In the genomic region with DNA sequence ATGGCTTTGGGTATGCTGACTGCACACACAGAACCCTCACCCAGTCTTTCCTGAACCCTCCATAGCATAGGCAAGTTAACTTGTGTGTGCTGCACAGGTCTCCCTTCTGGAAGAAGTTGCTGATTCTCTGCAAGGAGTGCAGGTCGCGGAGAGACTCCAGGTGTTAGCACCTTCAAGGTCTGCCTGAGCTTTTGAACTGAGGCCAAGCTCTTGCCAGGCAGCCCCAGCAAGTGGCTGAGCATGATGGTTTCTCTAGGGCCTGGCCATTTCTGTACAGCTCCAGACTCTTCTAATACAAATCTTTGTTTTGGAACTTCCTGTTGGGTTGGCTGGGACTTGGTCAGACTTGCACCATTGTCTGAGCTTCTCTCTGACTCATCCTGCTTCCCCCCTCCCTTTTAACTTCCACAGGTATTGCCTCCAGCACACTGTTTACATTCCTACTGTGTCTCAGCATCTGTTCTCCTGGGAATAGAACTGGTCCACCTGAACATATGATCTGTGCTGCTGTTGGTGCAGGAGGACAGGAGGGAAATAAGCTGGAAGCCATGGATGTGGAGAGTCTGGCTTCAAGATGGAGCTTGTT, we compare ENCODE assay signal across 20 cellular contexts. TPM values are rescaled to one million over a fixed set of nuclear protein-coding genes. Genes with fewer than 3 reads are reported as not detected.
DNase-seq lines count a peak whose midpoint lies in the region; ATAC-seq and TF ChIP-seq lines count a peak whose summit lies in the region.
"Had no signal": no experiment of that assay in that cellular context is flagged by ENCODE, and none has a peak within 500 bp of the region (broad histone marks: within the 10 kb centered on the region; RNA-seq: fewer than 3 reads in every experiment).

No MANE protein-coding gene starts in this region.

- peaks cover 5% of the 10 kb centered on the region for H3K4me1 ChIP-seq in suprapubic skin
- H3K4me1 ChIP-seq: gastrocnemius medialis had no signal

- no peak for TF ChIP-seq CTCF in suprapubic skin (IDR thresholded peaks at IDR 0.05)

- H3K27ac ChIP-seq in suprapubic skin: no peak overlapping the region
- H3K27ac ChIP-seq: BLaER1, gastrocnemius medialis, tibial nerve had no signal

- WGBS in suprapubic skin: 8% methylated on average over 2 of the region's 2 CpGs

- H3K36me3 Mint-ChIP-seq in activated CD8-positive, alpha-beta T cell treated with anti-CD3 and anti-CD28 coated beads, Interleukin-2, amount 10 ng/mL, durations not matched to agents 7 days and 5 days (ENCODE audit: low read depth): no peaks in the 10 kb centered on the region
- H3K36me3 Mint-ChIP-seq: stimulated activated effector memory CD8-positive, alpha-beta T cell treated with anti-CD3 and anti-CD28 coated beads, Interleukin-12 subunit alpha, Interleukin-12 subunit beta, amount 100 ng/mL, for 72 hours had no signal

- peaks cover 4% of the 10 kb centered on the region for H3K4me1 Mint-ChIP-seq in activated CD8-positive, alpha-beta T cell treated with anti-CD3 and anti-CD28 coated beads, Interleukin-2, amount 10 ng/mL, durations not matched to agents 7 days and 5 days (ENCODE audit: low read depth)

- POLR2A ChIA-PET in activated CD8-positive, alpha-beta T cell treated with anti-CD3 and anti-CD28 coated beads, Interleukin-2, amount 10 ng/mL, durations not matched to agents 7 days and 5 days (lab: Charles Lee): no interaction called here

- H3K36me3 ChIP-seq in suprapubic skin: no peaks in the 10 kb centered on the region
- H3K36me3 ChIP-seq: BLaER1, gastrocnemius medialis, tibial nerve had no signal

- no peak overlapping the region for H3K27ac Mint-ChIP-seq in activated CD8-positive, alpha-beta T cell treated with anti-CD3 and anti-CD28 coated beads, Interleukin-2, amount 10 ng/mL, durations not matched to agents 7 days and 5 days
- H3K27ac Mint-ChIP-seq: stimulated activated effector memory CD8-positive, alpha-beta T cell treated with anti-CD3 and anti-CD28 coated beads, Interleukin-12 subunit alpha, Interleukin-12 subunit beta, amount 100 ng/mL, for 72 hours had no signal

- no peaks in the 10 kb centered on the region for H3K27me3 Mint-ChIP-seq in activated CD8-positive, alpha-beta T cell treated with anti-CD3 and anti-CD28 coated beads, Interleukin-2, amount 10 ng/mL, durations not matched to agents 7 days and 5 days (ENCODE audit: low read depth)

- CTCF ChIA-PET in activated CD8-positive, alpha-beta T cell treated with anti-CD3 and anti-CD28 coated beads, Interleukin-2, amount 10 ng/mL, durations not matched to agents 7 days and 5 days (lab: Charles Lee): no interaction called here

- no peak for ATAC-seq in activated CD8-positive, alpha-beta T cell treated with anti-CD3 and anti-CD28 coated beads, Interleukin-2, amount 10 ng/mL, durations not matched to agents 7 days and 5 days
- ATAC-seq: gastrocnemius medialis; Panc1; stimulated activated effector memory CD8-positive, alpha-beta T cell treated with anti-CD3 and anti-CD28 coated beads, Interleukin-12 subunit alpha, Interleukin-12 subunit beta, amount 100 ng/mL, for 72 hours had no signal

- H3K9me3 ChIP-seq in suprapubic skin: no peaks in the 10 kb centered on the region
- H3K9me3 ChIP-seq: BLaER1, gastrocnemius medialis, tibial nerve had no signal

- no peaks in the 10 kb centered on the region for H3K27me3 ChIP-seq in suprapubic skin
- H3K27me3 ChIP-seq: gastrocnemius medialis, tibial nerve had no signal

- DNase-seq in NCI-H2107 treated with DMSO at 0.1 percent for 48 hours (lab: John Stamatoyannopoulos, UW; ENCODE audit: unreplicated experiment) (peak; percentile 7), NCI-H2107 (lab: John Stamatoyannopoulos, UW) (no peak), NCI-H345 treated with DMSO at 0.1 percent for 48 hours (lab: John Stamatoyannopoulos, UW; ENCODE audit: unreplicated experiment) (peak; percentile 16), dermis blood vessel endothelial cell (peak; percentile 36), renal cortical epithelial cell (ENCODE audit: low read depth) (peak; percentile 77), RKO (ENCODE audit: low spot score) (no peak), suprapubic skin (ENCODE audit: low spot score in 2 of 2) (no peak)
- DNase-seq in activated CD8-positive, alpha-beta T cell treated with anti-CD3 and anti-CD28 coated beads, Interleukin-2, amount 10 ng/mL, durations not matched to agents 7 days and 5 days: no peak
- DNase-seq: activated CD4-positive, alpha-beta T cell treated with anti-CD3 and anti-CD28 coated beads, Interleukin-2, amount 50 U/mL, for 1 hour; activated naive CD4-positive, alpha-beta T cell treated with Interleukin-2 at 50 U/mL for 16 hours; aorta; DND-41; gastrocnemius medialis; NCI-H2029; NCI-H82 had no signal

- no peak overlapping the region for H3K4me3 ChIP-seq in suprapubic skin
- H3K4me3 ChIP-seq: BLaER1, gastrocnemius medialis, tibial nerve had no signal

- TF ChIP-seq EP300 in suprapubic skin (IDR thresholded peaks at IDR 0.05): no peak

- H3K4me3 Mint-ChIP-seq in activated CD8-positive, alpha-beta T cell treated with anti-CD3 and anti-CD28 coated beads, Interleukin-2, amount 10 ng/mL, durations not matched to agents 7 days and 5 days: no peak overlapping the region
- H3K4me3 Mint-ChIP-seq: stimulated activated effector memory CD8-positive, alpha-beta T cell treated with anti-CD3 and anti-CD28 coated beads, Interleukin-12 subunit alpha, Interleukin-12 subunit beta, amount 100 ng/mL, for 72 hours had no signal

- no peaks in the 10 kb centered on the region for H3K9me3 Mint-ChIP-seq in activated CD8-positive, alpha-beta T cell treated with anti-CD3 and anti-CD28 coated beads, Interleukin-2, amount 10 ng/mL, durations not matched to agents 7 days and 5 days (ENCODE audit: insufficient read depth)
- H3K9me3 Mint-ChIP-seq: stimulated activated effector memory CD8-positive, alpha-beta T cell treated with anti-CD3 and anti-CD28 coated beads, Interleukin-12 subunit alpha, Interleukin-12 subunit beta, amount 100 ng/mL, for 72 hours had no signal

- no peak for TF ChIP-seq POLR2A in suprapubic skin (IDR thresholded peaks at IDR 0.05)

RNA-seq across cellular contexts. Expression of a gene that starts 53.3 kb away (rescaled TPM):
- total RNA-seq in dermis blood vessel endothelial cell: not detected in 2 replicates
- total RNA-seq in renal cortical epithelial cell: 0.65 TPM in 1 of 2 replicates, not detected in the other
- total RNA-seq in suprapubic skin: 10 to 100 TPM; 41.9 to 99.8 (median 53.9) TPM
- not detected for total RNA-seq in activated CD8-positive, alpha-beta T cell treated with anti-CD3 and anti-CD28 coated beads, Interleukin-2, amount 10 ng/mL, durations not matched to agents 7 days and 5 days
- total RNA-seq: A172 had no signal

Comparison
In these comparisons a context has a peak if more than half of its experiments do, and no peak if none do; other contexts are left out.
1. DNase-seq: peak in NCI-H2107 treated with DMSO at 0.1 percent for 48 hours (single experiment), NCI-H345 treated with DMSO at 0.1 percent for 48 hours (single experiment), dermis blood vessel endothelial cell (single experiment) and renal cortical epithelial cell (single experiment); none in NCI-H2107 (single experiment), RKO (single experiment), suprapubic skin (0 of 2) and activated CD8-positive, alpha-beta T cell treated with anti-CD3 and anti-CD28 coated beads, Interleukin-2, amount 10 ng/mL, durations not matched to agents 7 days and 5 days (single experiment).
2. RNA of a gene that starts 53.3 kb away (total RNA-seq): 41.9 to 99.8 TPM in suprapubic skin; 0.65 TPM in renal cortical epithelial cell, not detected in dermis blood vessel endothelial cell and not detected in activated CD8-positive, alpha-beta T cell treated with anti-CD3 and anti-CD28 coated beads, Interleukin-2, amount 10 ng/mL, durations not matched to agents 7 days and 5 days; every median in the first group is over 10 times any median in the second.